In genomic region chr3:77320514-77320913, GRCh38 we compare ENCODE assay signal across 8 cellular contexts.
DNase-seq lines count a peak whose midpoint lies in the region; ATAC-seq and TF ChIP-seq lines count a peak whose summit lies in the region.
"Had no signal": no experiment of that assay in that cellular context is flagged by ENCODE, and none has a peak within 500 bp of the region (broad histone marks: within the 10 kb centered on the region; RNA-seq: fewer than 3 reads in every experiment).

No MANE protein-coding gene starts in this region.

- 3% methylated on average over 3 of the region's 3 CpGs for WGBS in smooth muscle cell (ENCODE audit: low lambda C conversion rate)

- no peaks in the 10 kb centered on the region for H3K36me3 ChIP-seq in smooth muscle cell (ENCODE audit: low read depth)

- H3K4me3 ChIP-seq in smooth muscle cell, result peak overlapping the region; percentile 25

- no peaks in the 10 kb centered on the region for H3K4me1 ChIP-seq in smooth muscle cell (ENCODE audit: low read depth)

- no peaks in the 10 kb centered on the region for H3K79me2 ChIP-seq in smooth muscle cell (ENCODE audit: low read depth)

- no peak for ATAC-seq in GM18505 (IDR thresholded peaks at IDR 0.05; ENCODE audit: unreplicated experiment)
- no peak for ATAC-seq in sciatic nerve

- no peak overlapping the region for H2AFZ ChIP-seq in smooth muscle cell (ENCODE audit: low read depth)

- DNase-seq in HCEC 1CT (peak; percentile 53), OCI-M1 (lab: John Stamatoyannopoulos, UW) (peak; percentile 65), fibroblast of gingiva (ENCODE audit: low read depth) (peak; percentile 35), smooth muscle cell (lab: John Stamatoyannopoulos, UW; ENCODE audit: unreplicated experiment) (no peak), cerebellum (ENCODE audit: low spot score) (no peak), sciatic nerve (ENCODE audit: low spot score) (no peak)
- DNase-seq: NCI-H2081 treated with DMSO at 0.1 percent for 48 hours had no signal

- TF ChIP-seq CTCF in smooth muscle cell (IDR thresholded peaks at IDR 0.05; ENCODE audit: borderline replicate concordance, insufficient read depth, poor library complexity, severe bottlenecking), result peak; percentile 89

- no peaks in the 10 kb centered on the region for H4K20me1 ChIP-seq in smooth muscle cell (ENCODE audit: low read depth)

- TF ChIP-seq POLR2A in GM18505 (IDR thresholded peaks at IDR 0.05; ENCODE audit: borderline replicate concordance, extremely low read depth, insufficient read depth, insufficient read length), result no peak

- H3K9me3 ChIP-seq in smooth muscle cell (replicated peaks; ENCODE audit: low read depth), result no peaks in the 10 kb centered on the region

- H3K4me2 ChIP-seq in smooth muscle cell, result peak overlapping the region; percentile 66

- no peak overlapping the region for H3K9ac ChIP-seq in smooth muscle cell (ENCODE audit: low read depth)

- intact Hi-C loops in sciatic nerve (cut with DNase I), result no loop called here

- no peaks in the 10 kb centered on the region for H3K27me3 ChIP-seq in smooth muscle cell (ENCODE audit: low read depth)

- no peak overlapping the region for H3K27ac ChIP-seq in smooth muscle cell (ENCODE audit: low read depth)

- H3F3A ChIP-seq in smooth muscle cell (ENCODE audit: low read depth), result peaks cover 8% of the 10 kb centered on the region

Comparison
In these comparisons a context has a peak if more than half of its experiments do, and no peak if none do; other contexts are left out.
1. DNase-seq: peak in HCEC 1CT (single experiment), OCI-M1 (single experiment) and fibroblast of gingiva (single experiment); none in smooth muscle cell (single experiment), cerebellum (single experiment) and sciatic nerve (single experiment).